Comparison of ENCODE assay signal across 34 cellular contexts in genomic region chr2:117789505-117789904, GRCh38.
"Had no signal": no experiment of that assay in that cellular context is flagged by ENCODE, and none has a peak within 500 bp of the region (broad histone marks: within the 10 kb centered on the region; RNA-seq: fewer than 3 reads in every experiment).

No MANE protein-coding gene starts in this region.

- H3K4me3 ChIP-seq: MG63 had no signal

- DNase-seq: Karpas-422, Kasumi-1, MG63, MM.1S, MV-4-11, NCI-H1048, NCI-H1092, NCI-H1092 treated with DMSO at 0.1 percent for 48 hours, NCI-H1105, NCI-H1105 treated with DMSO at 0.1 percent for 48 hours, NCI-H1417, NCI-H1417 treated with DMSO at 0.1 percent for 48 hours, NCI-H1436, NCI-H1436 treated with DMSO at 0.1 percent for 48 hours, NCI-H146, NCI-H1694, NCI-H1694 treated with DMSO at 0.1 percent for 48 hours, NCI-H187, NCI-H187 treated with DMSO at 0.1 percent for 48 hours, NCI-H1930, NCI-H2029, NCI-H2029 treated with DMSO at 0.1 percent for 48 hours, NCI-H2081, NCI-H2081 treated with DMSO at 0.1 percent for 48 hours, NCI-H2107, NCI-H2171, NCI-H2171 treated with DMSO at 0.1 percent for 48 hours, NCI-H2227 treated with DMSO at 0.1 percent for 48 hours, NCI-H226, NCI-H345, NCI-H446, NCI-H446 treated with DMSO at 0.1 percent for 48 hours, NCI-H510A, NCI-H510A treated with DMSO at 0.1 percent for 48 hours had no signal

- H3K27me3 ChIP-seq: MG63 had no signal

- H3K36me3 ChIP-seq: MG63 had no signal

- H3K9me3 ChIP-seq: MG63 had no signal
